Comparison of ENCODE assay signal across 1 cellular context in genomic region chr11:120357620-120358019, GRCh38.
TF ChIP-seq lines count a peak whose summit lies in the region.

No MANE protein-coding gene starts in this region.

TF ChIP-seq in HepG2, 621 proteins besides CTCF, POLR2A, EP300 and RAD21:
- TF ChIP-seq KDM4B (CRISPR knock-in tag; IDR thresholded peaks at IDR 0.05) (no peak), BCL6 (CRISPR knock-in tag; IDR thresholded peaks at IDR 0.05) (no peak), ZNF770 (CRISPR knock-in tag; IDR thresholded peaks at IDR 0.05) (no peak), TAF1 (CRISPR knock-in tag; IDR thresholded peaks at IDR 0.05) (no peak), NR2F6 (IDR thresholded peaks at IDR 0.05) (peak; percentile 34; the same call in 1 of the 2 replicates), NR2F6 (CRISPR knock-in tag; IDR thresholded peaks at IDR 0.05) (peak; percentile 40; the same call in 1 of the 2 replicates), RNF2 (conservative IDR thresholded peaks at IDR 0.05; ENCODE audit: low read depth) (no peak), HMG20B (CRISPR knock-in tag; conservative IDR thresholded peaks at IDR 0.05) (no peak), ZNF460 (CRISPR knock-in tag; IDR thresholded peaks at IDR 0.05; ENCODE audit: borderline replicate concordance) (peak; percentile 75; the same call in 1 of the 2 replicates), ZNF510 (CRISPR knock-in tag; IDR thresholded peaks at IDR 0.05; ENCODE audit: low read depth) (no peak), ARNT (IDR thresholded peaks at IDR 0.05) (no peak), MEIS2 (CRISPR knock-in tag; IDR thresholded peaks at IDR 0.05) (no peak), RARA (CRISPR knock-in tag; IDR thresholded peaks at IDR 0.05) (peak; percentile 56), KLF9 (CRISPR knock-in tag; IDR thresholded peaks at IDR 0.05; ENCODE audit: low read depth) (no peak), WIZ (CRISPR knock-in tag; IDR thresholded peaks at IDR 0.05) (no peak), ZNF672 (CRISPR knock-in tag; IDR thresholded peaks at IDR 0.05) (no peak), ZNF841 (CRISPR knock-in tag; IDR thresholded peaks at IDR 0.05; ENCODE audit: borderline replicate concordance) (0 out of 2 replicates have a peak, but pooled peaks have one; percentile 34), ZNF557 (CRISPR knock-in tag; IDR thresholded peaks at IDR 0.05) (no peak), CCAR2 (optimal IDR thresholded peaks at IDR 0.05; ENCODE audit: low read depth, low read length) (no peak), ZZZ3 (CRISPR knock-in tag; IDR thresholded peaks at IDR 0.05; ENCODE audit: borderline replicate concordance) (no peak), ZFP90 (CRISPR knock-in tag; IDR thresholded peaks at IDR 0.05; ENCODE audit: borderline replicate concordance) (no peak), ZNF33B (CRISPR knock-in tag; IDR thresholded peaks at IDR 0.05) (no peak)
- TF ChIP-seq, protein P1, sequence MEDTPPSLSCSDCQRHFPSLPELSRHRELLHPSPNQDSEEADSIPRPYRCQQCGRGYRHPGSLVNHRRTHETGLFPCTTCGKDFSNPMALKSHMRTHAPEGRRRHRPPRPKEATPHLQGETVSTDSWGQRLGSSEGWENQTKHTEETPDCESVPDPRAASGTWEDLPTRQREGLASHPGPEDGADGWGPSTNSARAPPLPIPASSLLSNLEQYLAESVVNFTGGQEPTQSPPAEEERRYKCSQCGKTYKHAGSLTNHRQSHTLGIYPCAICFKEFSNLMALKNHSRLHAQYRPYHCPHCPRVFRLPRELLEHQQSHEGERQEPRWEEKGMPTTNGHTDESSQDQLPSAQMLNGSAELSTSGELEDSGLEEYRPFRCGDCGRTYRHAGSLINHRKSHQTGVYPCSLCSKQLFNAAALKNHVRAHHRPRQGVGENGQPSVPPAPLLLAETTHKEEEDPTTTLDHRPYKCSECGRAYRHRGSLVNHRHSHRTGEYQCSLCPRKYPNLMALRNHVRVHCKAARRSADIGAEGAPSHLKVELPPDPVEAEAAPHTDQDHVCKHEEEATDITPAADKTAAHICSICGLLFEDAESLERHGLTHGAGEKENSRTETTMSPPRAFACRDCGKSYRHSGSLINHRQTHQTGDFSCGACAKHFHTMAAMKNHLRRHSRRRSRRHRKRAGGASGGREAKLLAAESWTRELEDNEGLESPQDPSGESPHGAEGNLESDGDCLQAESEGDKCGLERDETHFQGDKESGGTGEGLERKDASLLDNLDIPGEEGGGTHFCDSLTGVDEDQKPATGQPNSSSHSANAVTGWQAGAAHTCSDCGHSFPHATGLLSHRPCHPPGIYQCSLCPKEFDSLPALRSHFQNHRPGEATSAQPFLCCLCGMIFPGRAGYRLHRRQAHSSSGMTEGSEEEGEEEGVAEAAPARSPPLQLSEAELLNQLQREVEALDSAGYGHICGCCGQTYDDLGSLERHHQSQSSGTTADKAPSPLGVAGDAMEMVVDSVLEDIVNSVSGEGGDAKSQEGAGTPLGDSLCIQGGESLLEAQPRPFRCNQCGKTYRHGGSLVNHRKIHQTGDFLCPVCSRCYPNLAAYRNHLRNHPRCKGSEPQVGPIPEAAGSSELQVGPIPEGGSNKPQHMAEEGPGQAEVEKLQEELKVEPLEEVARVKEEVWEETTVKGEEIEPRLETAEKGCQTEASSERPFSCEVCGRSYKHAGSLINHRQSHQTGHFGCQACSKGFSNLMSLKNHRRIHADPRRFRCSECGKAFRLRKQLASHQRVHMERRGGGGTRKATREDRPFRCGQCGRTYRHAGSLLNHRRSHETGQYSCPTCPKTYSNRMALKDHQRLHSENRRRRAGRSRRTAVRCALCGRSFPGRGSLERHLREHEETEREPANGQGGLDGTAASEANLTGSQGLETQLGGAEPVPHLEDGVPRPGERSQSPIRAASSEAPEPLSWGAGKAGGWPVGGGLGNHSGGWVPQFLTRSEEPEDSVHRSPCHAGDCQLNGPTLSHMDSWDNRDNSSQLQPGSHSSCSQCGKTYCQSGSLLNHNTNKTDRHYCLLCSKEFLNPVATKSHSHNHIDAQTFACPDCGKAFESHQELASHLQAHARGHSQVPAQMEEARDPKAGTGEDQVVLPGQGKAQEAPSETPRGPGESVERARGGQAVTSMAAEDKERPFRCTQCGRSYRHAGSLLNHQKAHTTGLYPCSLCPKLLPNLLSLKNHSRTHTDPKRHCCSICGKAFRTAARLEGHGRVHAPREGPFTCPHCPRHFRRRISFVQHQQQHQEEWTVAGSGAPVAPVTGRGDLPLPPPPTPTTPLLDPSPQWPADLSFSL (CRISPR knock-in tag; IDR thresholded peaks at IDR 0.05), result no peak
- TF ChIP-seq, protein P2, sequence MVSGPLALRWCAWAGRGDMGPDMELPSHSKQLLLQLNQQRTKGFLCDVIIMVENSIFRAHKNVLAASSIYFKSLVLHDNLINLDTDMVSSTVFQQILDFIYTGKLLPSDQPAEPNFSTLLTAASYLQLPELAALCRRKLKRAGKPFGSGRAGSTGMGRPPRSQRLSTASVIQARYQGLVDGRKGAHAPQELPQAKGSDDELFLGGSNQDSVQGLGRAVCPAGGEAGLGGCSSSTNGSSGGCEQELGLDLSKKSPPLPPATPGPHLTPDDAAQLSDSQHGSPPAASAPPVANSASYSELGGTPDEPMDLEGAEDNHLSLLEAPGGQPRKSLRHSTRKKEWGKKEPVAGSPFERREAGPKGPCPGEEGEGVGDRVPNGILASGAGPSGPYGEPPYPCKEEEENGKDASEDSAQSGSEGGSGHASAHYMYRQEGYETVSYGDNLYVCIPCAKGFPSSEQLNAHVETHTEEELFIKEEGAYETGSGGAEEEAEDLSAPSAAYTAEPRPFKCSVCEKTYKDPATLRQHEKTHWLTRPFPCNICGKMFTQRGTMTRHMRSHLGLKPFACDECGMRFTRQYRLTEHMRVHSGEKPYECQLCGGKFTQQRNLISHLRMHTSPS (CRISPR knock-in tag; IDR thresholded peaks at IDR 0.05; ENCODE audit: low read depth), result no peak
TF ChIP-seq in HepG2: peak in this region for 4.
